In genomic region chr17:1453694-1454093, GRCh38 we compare ENCODE assay signal across 7 cellular contexts. TPM values are rescaled to one million over a fixed set of nuclear protein-coding genes. Genes with fewer than 3 reads are reported as not detected.
DNase-seq lines count a peak whose midpoint lies in the region; ATAC-seq and TF ChIP-seq lines count a peak whose summit lies in the region.
"Not testable (repeated sequence)": the region's sequence is repeated elsewhere in the genome, so short reads cannot be mapped to it uniquely, and the experiment has no call there.

No MANE protein-coding gene starts in this region.

- not testable (repeated sequence) for H3K36me3 ChIP-seq in CD4-positive, alpha-beta memory T cell (ENCODE audit: insufficient read depth, low read length); Panc1 (ENCODE audit: control insufficient read depth, insufficient read depth, low read length); gastrocnemius medialis
- peaks cover 11% of the 10 kb centered on the region for H3K36me3 ChIP-seq in left ventricle myocardium inferior

- H3K27ac Mint-ChIP-seq in CD4-positive, alpha-beta memory T cell, result peak overlapping the region in 6 of 7 donors; percentile 9 to 80 (median 60)
- peak overlapping the region; percentile 52 for H3K27ac Mint-ChIP-seq in activated T-cell treated with anti-CD3 and anti-CD28 coated beads, Interleukin-2, amount 50 U/mL, for 24 hours
- H3K27ac Mint-ChIP-seq in MCF 10A (ENCODE audit: low read depth, unreplicated experiment), result not testable (repeated sequence)
- peak overlapping the region in 8 of 10 donors; percentile 4 to 70 (median 42) for H3K27ac Mint-ChIP-seq in naive thymus-derived CD8-positive, alpha-beta T cell

- not testable (repeated sequence) for H3K27ac ChIP-seq in CD4-positive, alpha-beta memory T cell (ENCODE audit: low read depth, low read length)
- H3K27ac ChIP-seq in Panc1 (ENCODE audit: low read length), result 0 out of 2 replicates have a peak overlapping the region, but pooled peaks have one; percentile 17
- H3K27ac ChIP-seq in left ventricle myocardium inferior (replicated peaks), result peak overlapping the region; percentile 97
- H3K27ac ChIP-seq in gastrocnemius medialis, result peak overlapping the region; percentile 94 to 99 (median 96)

- not testable (repeated sequence) for H3K27me3 ChIP-seq in CD4-positive, alpha-beta memory T cell (ENCODE audit: insufficient read depth, low read length); Panc1 (ENCODE audit: control insufficient read depth, insufficient read depth, low read length); left ventricle myocardium inferior (ENCODE audit: low read depth); gastrocnemius medialis

- H3K4me3 Mint-ChIP-seq in CD4-positive, alpha-beta memory T cell, result peak overlapping the region; percentile 32 to 77 (median 55)
- peak overlapping the region; percentile 60 for H3K4me3 Mint-ChIP-seq in activated T-cell treated with anti-CD3 and anti-CD28 coated beads, Interleukin-2, amount 50 U/mL, for 24 hours
- peak overlapping the region; percentile 85 for H3K4me3 Mint-ChIP-seq in MCF 10A (ENCODE audit: unreplicated experiment)
- H3K4me3 Mint-ChIP-seq in naive thymus-derived CD8-positive, alpha-beta T cell, result peak overlapping the region; percentile 24 to 83 (median 60)

- BruUV-seq in Panc1 (replicated peaks; lab: Mats Ljungman, UMichigan); MCF 10A (replicated peaks; lab: Mats Ljungman, UMichigan): not testable (repeated sequence)

- not testable (repeated sequence) for DNase-seq in CD4-positive, alpha-beta memory T cell; Panc1 (ENCODE audit: low read depth, low spot score); activated T-cell treated with anti-CD3 and anti-CD28 coated beads, Interleukin-2, amount 50 U/mL, for 24 hours; MCF 10A (ENCODE audit: unreplicated experiment); left ventricle myocardium inferior; naive thymus-derived CD8-positive, alpha-beta T cell; gastrocnemius medialis

- peaks cover 4 to 31% of the 10 kb centered on the region in 2 donors for H3K36me3 Mint-ChIP-seq in CD4-positive, alpha-beta memory T cell
- peaks cover 50% of the 10 kb centered on the region for H3K36me3 Mint-ChIP-seq in activated T-cell treated with anti-CD3 and anti-CD28 coated beads, Interleukin-2, amount 50 U/mL, for 24 hours (ENCODE audit: low read depth)
- peaks cover 41% of the 10 kb centered on the region for H3K36me3 Mint-ChIP-seq in MCF 10A (ENCODE audit: insufficient read depth, unreplicated experiment)
- H3K36me3 Mint-ChIP-seq in naive thymus-derived CD8-positive, alpha-beta T cell, result peaks cover 0 to 22% (median 0%) of the 10 kb centered on the region in 3 donors

- not testable (repeated sequence) for H3K4me3 ChIP-seq in CD4-positive, alpha-beta memory T cell (ENCODE audit: low read length in 2 of 2); Panc1 (ENCODE audit: low read depth in 2 of 2, low read length in 2 of 2); left ventricle myocardium inferior; gastrocnemius medialis

- H3K27me3 Mint-ChIP-seq in CD4-positive, alpha-beta memory T cell; activated T-cell treated with anti-CD3 and anti-CD28 coated beads, Interleukin-2, amount 50 U/mL, for 24 hours; MCF 10A (ENCODE audit: insufficient read depth, unreplicated experiment); naive thymus-derived CD8-positive, alpha-beta T cell: not testable (repeated sequence)

- POLR2A ChIA-PET in CD4-positive, alpha-beta memory T cell (lab: Charles Lee; ENCODE audit: partially characterized antibody), result interaction anchor here (4.5 kb wide), 1 partner anchor 63 kb away, joined by 52 read pairs; the partner anchor contains the start of gene INPP5K
- POLR2A ChIA-PET in Panc1 (lab: Charles Lee), result not testable (repeated sequence)
- POLR2A ChIA-PET in MCF 10A (lab: Yijun Ruan, JAX), result interaction anchor here (0.8 to 4.8 kb wide), 8 partner anchors 13 to 196 kb away, joined by 3 to 46 read pairs (median 4); partner anchors contain the start of genes INPP5K, RILP and YWHAE
- POLR2A ChIA-PET in naive thymus-derived CD8-positive, alpha-beta T cell (lab: Charles Lee), result interaction anchor here (0.7 kb wide), 1 partner anchor 63 kb away, joined by 4 read pairs; the partner anchor contains the start of gene INPP5K

- not testable (repeated sequence) for TF ChIP-seq CTCF in Panc1 (IDR thresholded peaks at IDR 0.05); MCF 10A (IDR thresholded peaks at IDR 0.05; ENCODE audit: unreplicated experiment); left ventricle myocardium inferior (IDR thresholded peaks at IDR 0.05; ENCODE audit: borderline replicate concordance); gastrocnemius medialis (IDR thresholded peaks at IDR 0.05 in 4 of 5, conservative IDR thresholded peaks at IDR 0.05 in 1 of 5)

- TF ChIP-seq POLR2A in gastrocnemius medialis (IDR thresholded peaks at IDR 0.05), result not testable (repeated sequence)

- H3K4me1 ChIP-seq in CD4-positive, alpha-beta memory T cell (ENCODE audit: insufficient read depth, low read length), result peaks cover 43% of the 10 kb centered on the region
- H3K4me1 ChIP-seq in Panc1 (ENCODE audit: control insufficient read depth, insufficient read depth, low read length) (peaks cover 18% of the 10 kb centered on the region), left ventricle myocardium inferior (peaks cover 75% of the 10 kb centered on the region), gastrocnemius medialis (peaks cover 40 to 51% of the 10 kb centered on the region in 2 donors)

- peaks cover 30 to 69% (median 50%) of the 10 kb centered on the region in 4 donors for H3K4me1 Mint-ChIP-seq in CD4-positive, alpha-beta memory T cell
- peaks cover 59% of the 10 kb centered on the region for H3K4me1 Mint-ChIP-seq in activated T-cell treated with anti-CD3 and anti-CD28 coated beads, Interleukin-2, amount 50 U/mL, for 24 hours (ENCODE audit: low read depth)
- peaks cover 13% of the 10 kb centered on the region for H3K4me1 Mint-ChIP-seq in MCF 10A (ENCODE audit: insufficient read depth, unreplicated experiment)
- H3K4me1 Mint-ChIP-seq in naive thymus-derived CD8-positive, alpha-beta T cell, result peaks cover 22 to 62% (median 51%) of the 10 kb centered on the region in 4 donors

- in situ Hi-C loops in Panc1 (cut with HindIII; ENCODE audit: low pct_unique_long_range_greater_than_20kb, low sequenced_read_pairs), result not testable (repeated sequence)
- in situ Hi-C loops in gastrocnemius medialis (cut with MboI; ENCODE audit: low sequenced_read_pairs in 4 of 4), result loop anchor here in 1 of 4 donors (10.0 kb wide), 3 partner anchors 49 to 89 kb away; partner anchors contain the start of genes INPP5K and YWHAE

- intact Hi-C loops in CD4-positive, alpha-beta memory T cell (cut with micrococcal nuclease); MCF 10A (cut with micrococcal nuclease): not testable (repeated sequence)
- intact Hi-C loops in Panc1 (cut with micrococcal nuclease; ENCODE audit: unreplicated experiment), result loop anchor here (10.0 kb wide), 1 partner anchor 89 kb away; no protein-coding TSS in a partner anchor
- intact Hi-C loops in left ventricle myocardium inferior (cut with micrococcal nuclease), result loop anchor here (10.0 kb wide), 1 partner anchor 61 kb away; the partner anchor contains the start of gene INPP5K
- intact Hi-C loops in gastrocnemius medialis (cut with DNase I; ENCODE audit: low total_unique reads), result loop anchor here (2.0 to 10.0 kb wide), 2 partner anchors 87 to 191 kb away; partner anchors contain the start of genes RILP and SCARF1

- H3K9me3 Mint-ChIP-seq in CD4-positive, alpha-beta memory T cell; activated T-cell treated with anti-CD3 and anti-CD28 coated beads, Interleukin-2, amount 50 U/mL, for 24 hours; MCF 10A (ENCODE audit: unreplicated experiment); naive thymus-derived CD8-positive, alpha-beta T cell: not testable (repeated sequence)

- not testable (repeated sequence) for ATAC-seq in Panc1; naive thymus-derived CD8-positive, alpha-beta T cell; gastrocnemius medialis

- CTCF ChIA-PET in CD4-positive, alpha-beta memory T cell (lab: Charles Lee; ENCODE audit: partially characterized antibody), result interaction anchor here (1.2 to 1.6 kb wide), 4 partner anchors 36 to 194 kb away, joined by 3 to 4 read pairs (median 4); no protein-coding TSS in a partner anchor
- CTCF ChIA-PET in Panc1 (lab: Charles Lee), result not testable (repeated sequence)
- CTCF ChIA-PET in MCF 10A (lab: Yijun Ruan, JAX), result interaction anchor here (1.0 to 1.7 kb wide), 4 partner anchors 16 to 88 kb away, joined by 3 to 5 read pairs (median 4); no protein-coding TSS in a partner anchor

- H3K9me3 ChIP-seq in CD4-positive, alpha-beta memory T cell (ENCODE audit: control insufficient read depth in 1 of 2, low read length in 2 of 2); Panc1 (ENCODE audit: control insufficient read depth, insufficient read depth, low read depth, low read length); left ventricle myocardium inferior (replicated peaks); gastrocnemius medialis: not testable (repeated sequence)

RNA-seq across cellular contexts. Expression of gene CRK, which starts 2.3 kb away (rescaled TPM):
- 10 to 100 TPM; 29.3 to 32.1 TPM for total RNA-seq in CD4-positive, alpha-beta memory T cell
- polyA plus RNA-seq in CD4-positive, alpha-beta memory T cell, result 10 to 100 TPM; 24.2 to 25.1 TPM
- total RNA-seq in Panc1 (2021; ENCODE audit: unreplicated experiment), result 67.0 TPM
- 46.2 TPM for polyA plus RNA-seq in Panc1 (2012; ENCODE audit: insufficient read length)
- 70.6 and 82.9 TPM in 2 replicates for total RNA-seq in MCF 10A (2022)
- total RNA-seq in left ventricle myocardium inferior, result 37.5 TPM
- total RNA-seq in naive thymus-derived CD8-positive, alpha-beta T cell, result 10 to 100 TPM; 22.0 to 27.6 TPM
- 10 to 100 TPM; 18.8 to 24.8 (median 19.9) TPM for polyA plus RNA-seq in naive thymus-derived CD8-positive, alpha-beta T cell
- total RNA-seq in gastrocnemius medialis, result 10 to 100 TPM; 48.6 to 64.6 (median 56.7) TPM

RNA-seq across cellular contexts. Expression of gene MYO1C, which starts 38.8 kb away (rescaled TPM):
- 10 to 100 TPM; 30.9 to 31.1 TPM for total RNA-seq in CD4-positive, alpha-beta memory T cell
- 10 to 100 TPM in 1 of 2 donors, 1 to 10 TPM in 1; 6.3 to 18.7 TPM for polyA plus RNA-seq in CD4-positive, alpha-beta memory T cell
- 251 TPM for total RNA-seq in Panc1 (2021; ENCODE audit: unreplicated experiment)
- 289 TPM for polyA plus RNA-seq in Panc1 (2012; ENCODE audit: insufficient read length)
- total RNA-seq in MCF 10A (2022), result 175 and 216 TPM in 2 replicates
- total RNA-seq in left ventricle myocardium inferior, result 150 TPM
- total RNA-seq in naive thymus-derived CD8-positive, alpha-beta T cell, result 10 to 100 TPM; 15.4 to 18.0 TPM
- polyA plus RNA-seq in naive thymus-derived CD8-positive, alpha-beta T cell, result 1 to 10 TPM; 1.3 to 1.5 (median 1.3) TPM
- total RNA-seq in gastrocnemius medialis, result 10 to 100 TPM; 24.8 to 76.6 (median 58.6) TPM

RNA-seq across cellular contexts. Expression of gene YWHAE, which starts 53.7 kb away (rescaled TPM):
- 100 to 1,000 TPM; 142 to 143 TPM for total RNA-seq in CD4-positive, alpha-beta memory T cell
- polyA plus RNA-seq in CD4-positive, alpha-beta memory T cell, result 10 to 100 TPM; 54.1 to 56.4 TPM
- 537 TPM for total RNA-seq in Panc1 (2021; ENCODE audit: unreplicated experiment)
- 662 TPM for polyA plus RNA-seq in Panc1 (2012; ENCODE audit: insufficient read length)
- total RNA-seq in MCF 10A (2022), result 813 and 886 TPM in 2 replicates
- total RNA-seq in left ventricle myocardium inferior, result 569 TPM
- 100 to 1,000 TPM; 114 to 122 TPM for total RNA-seq in naive thymus-derived CD8-positive, alpha-beta T cell
- 10 to 100 TPM; 28.3 to 34.2 (median 34.0) TPM for polyA plus RNA-seq in naive thymus-derived CD8-positive, alpha-beta T cell
- total RNA-seq in gastrocnemius medialis, result 1,000 to 10,000 TPM in 3 of 4 donors, 100 to 1,000 TPM in 1; 915 to 1,814 (median 1,174) TPM
